Comparison of ENCODE assay signal across 33 cellular contexts in the genomic region with DNA sequence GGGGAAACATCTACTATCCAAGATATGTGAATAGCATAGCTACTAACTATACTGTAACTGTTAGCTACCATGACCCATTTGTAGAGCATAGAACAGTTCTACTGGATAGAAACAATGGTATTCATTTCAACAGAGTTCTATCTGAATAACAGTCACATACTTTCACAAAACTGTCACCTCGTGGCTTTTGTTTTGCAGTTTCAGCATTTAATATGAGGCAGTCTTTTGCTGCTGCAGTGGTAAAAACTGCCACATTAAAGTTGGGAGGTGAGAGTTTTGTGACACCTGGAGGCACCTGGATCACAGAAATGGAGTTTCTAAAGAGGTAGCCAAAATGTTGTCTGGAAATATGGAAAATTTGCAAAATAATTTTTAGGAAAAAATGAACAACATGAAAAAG.
"Had no signal": no experiment of that assay in that cellular context is flagged by ENCODE, and none has a peak within 500 bp of the region (broad histone marks: within the 10 kb centered on the region; RNA-seq: fewer than 3 reads in every experiment).

No MANE protein-coding gene starts in this region.

- H3K36me3 ChIP-seq: adrenal gland, brain microvascular endothelial cell, breast epithelium had no signal

- H3K4me1 ChIP-seq: adrenal gland, body of pancreas, breast epithelium had no signal

- H3K27ac ChIP-seq: adrenal gland, body of pancreas, brain microvascular endothelial cell, breast epithelium, VCaP had no signal

- DNase-seq: activated B cell treated with CpG ODN at 0.5 μM for 24 hours; activated CD4-positive, alpha-beta memory T cell treated with anti-CD3 and anti-CD28 coated beads for 36 hours; activated CD4-positive, alpha-beta T cell treated with anti-CD3 and anti-CD28 coated beads for 4 hours; activated CD4-positive, alpha-beta T cell treated with anti-CD3 and anti-CD28 coated beads, Interleukin-2, amount 10 ng/mL, durations not matched to agents 24 days and 14 days; activated CD4-positive, alpha-beta T cell treated with anti-CD3 and anti-CD28 coated beads, Interleukin-2, amount 50 U/mL, for 1 hour; activated CD4-positive, alpha-beta T cell treated with anti-CD3 and anti-CD28 coated beads, Interleukin-2, amount 50 U/mL, for 4 hours; activated CD4-positive, CD25-positive, alpha-beta regulatory T cell treated with anti-CD3 and anti-CD28 coated beads, Interleukin-2, amount 50 U/mL, for 72 hours; activated CD8-positive, alpha-beta memory T cell treated with anti-CD3 and anti-CD28 coated beads, Interleukin-2, amount 50 U/mL, for 4 hours; activated CD8-positive, alpha-beta T cell treated with anti-CD3 and anti-CD28 coated beads for 36 hours; activated effector memory CD4-positive, alpha-beta T cell treated with anti-CD3 and anti-CD28 coated beads, Interleukin-2, amount 50 U/mL, for 16 hours; activated gamma-delta T cell treated with Interleukin-2 at 50 U/mL for 16 hours; activated naive CD4-positive, alpha-beta T cell; activated naive CD4-positive, alpha-beta T cell treated with anti-CD3 and anti-CD28 coated beads for 36 hours; activated naive CD4-positive, alpha-beta T cell treated with anti-CD3 and anti-CD28 coated beads, Interleukin-2, amount 50 U/mL, for 16 hours; activated naive CD8-positive, alpha-beta T cell treated with anti-CD3 and anti-CD28 coated beads for 36 hours; activated T-cell treated with anti-CD3 and anti-CD28 coated beads for 4 hours; activated T-cell treated with anti-CD3 and anti-CD28 coated beads, Interleukin-2, amount 50 U/mL, for 1 hour; activated T-cell treated with anti-CD3 and anti-CD28 coated beads, Interleukin-2, amount 50 U/mL, for 4 hours; activated T-cell treated with anti-CD3 and anti-CD28 coated beads, Interleukin-2, amount 50 U/mL, for 72 hours; adrenal gland; amniotic stem cell; aorta; body of pancreas; brain microvascular endothelial cell; central memory CD4-positive, alpha-beta T cell; T-helper 2 cell; T-helper 9 cell had no signal

- H3K4me3 ChIP-seq: adrenal gland, body of pancreas, breast epithelium had no signal

- ATAC-seq: activated CD8-positive, alpha-beta T cell treated with anti-CD3 and anti-CD28 coated beads for 36 hours; activated naive CD4-positive, alpha-beta T cell treated with anti-CD3 and anti-CD28 coated beads, Interleukin-2, amount 50 U/mL, for 72 hours; activated T-cell treated with anti-CD3 and anti-CD28 coated beads, Interleukin-2, amount 50 U/mL, for 4 hours; activated T-cell treated with anti-CD3 and anti-CD28 coated beads, Interleukin-2, amount 50 U/mL, for 72 hours; activated T-helper 17 cell treated with anti-CD3 and anti-CD28 coated beads, Interleukin-2, amount 50 U/mL, for 72 hours; body of pancreas had no signal

- H3K9me3 ChIP-seq: adrenal gland, body of pancreas, breast epithelium had no signal

- H3K27me3 ChIP-seq: adrenal gland, body of pancreas, brain microvascular endothelial cell, breast epithelium had no signal

- FAIRE-seq: astrocyte, TTC549 had no signal
